In the genomic region with DNA sequence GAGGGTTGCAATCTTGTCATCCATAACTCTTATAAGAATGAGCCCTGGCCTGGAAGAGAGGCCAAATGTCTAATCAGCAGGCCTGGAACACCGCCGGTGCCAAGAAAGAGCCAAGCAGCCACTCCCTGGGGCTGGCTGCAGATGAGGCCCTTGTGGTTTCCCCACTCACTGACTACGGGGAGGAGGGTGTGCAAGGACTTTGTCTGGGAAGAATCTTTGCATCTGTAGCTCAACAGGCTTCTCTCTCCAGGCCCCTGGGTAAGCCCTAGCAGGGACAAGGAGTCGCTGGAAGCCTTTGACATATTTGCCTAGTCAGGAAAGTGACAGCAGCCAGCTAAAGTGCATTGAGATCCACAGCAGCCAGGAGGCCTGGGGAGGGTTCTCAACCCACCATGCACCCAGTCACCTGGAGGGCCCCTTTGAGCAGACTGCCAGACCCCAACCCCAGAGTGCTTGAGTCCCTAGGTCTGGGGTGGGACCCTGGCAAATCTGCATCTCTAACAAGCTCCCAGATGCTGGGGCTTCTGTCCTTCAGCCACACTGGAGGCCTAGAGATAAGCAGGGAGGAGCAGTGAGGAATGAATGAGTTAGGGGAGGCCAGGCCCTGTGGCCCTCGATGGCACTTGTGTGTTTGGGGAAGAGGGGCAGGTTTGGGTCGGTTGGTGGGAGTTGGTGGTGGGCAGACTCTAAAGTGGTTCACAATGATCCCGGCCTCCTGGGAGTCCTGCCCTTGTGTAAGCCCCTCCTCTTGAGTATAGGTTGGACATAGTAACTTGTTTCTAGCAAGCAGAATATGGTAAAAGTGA, we compare ENCODE assay signal across 20 cellular contexts. TPM values are rescaled to one million over a fixed set of nuclear protein-coding genes. Genes with fewer than 3 reads are reported as not detected.
A peak's percentile ranks its signal among the peaks of the same experiment; 100 is the strongest.
DNase-seq lines count a peak whose midpoint lies in the region; ATAC-seq and TF ChIP-seq lines count a peak whose summit lies in the region.
"Had no signal": no experiment of that assay in that cellular context is flagged by ENCODE, and none has a peak within 500 bp of the region (broad histone marks: within the 10 kb centered on the region; RNA-seq: fewer than 3 reads in every experiment).

No MANE protein-coding gene starts in this region.

- CTCF ChIA-PET in PC-9 (lab: Charles Lee), result no interaction called here

- no peaks in the 10 kb centered on the region for H3K27me3 Mint-ChIP-seq in CD4-positive, CD25-positive, alpha-beta regulatory T cell
- H3K27me3 Mint-ChIP-seq: activated CD4-positive, alpha-beta memory T cell treated with anti-CD3 and anti-CD28 coated beads, Interleukin-2, amount 10 ng/mL, durations not matched to agents 7 days and 5 days had no signal

- no peak overlapping the region for H3K27ac ChIP-seq in CD4-positive, CD25-positive, alpha-beta regulatory T cell (ENCODE audit: insufficient read depth, low read length, poor library complexity, severe bottlenecking)
- H3K27ac ChIP-seq in osteoblast (ENCODE audit: low read depth, low read length) (no peak overlapping the region), PC-9 (no peak overlapping the region), vagina (no peak overlapping the region)
- H3K27ac ChIP-seq: gastroesophageal sphincter, pancreas, upper lobe of left lung had no signal

- no peak for DNase-seq in CD4-positive, CD25-positive, alpha-beta regulatory T cell
- DNase-seq in NB4 (ENCODE audit: low read depth), result peak; percentile 76
- DNase-seq in fibroblast of the aortic adventitia (ENCODE audit: low read depth), result peak; percentile 67
- DNase-seq in osteoblast (ENCODE audit: insufficient read length, low spot score, missing footprints), result no peak
- DNase-seq in PC-9, result no peak
- DNase-seq in vagina (ENCODE audit: extremely low spot score in 2 of 2), result no peak
- DNase-seq: activated CD4-positive, alpha-beta memory T cell treated with anti-CD3 and anti-CD28 coated beads, Interleukin-2, amount 10 ng/mL, durations not matched to agents 7 days and 5 days; AML-193; DND-41; immature natural killer cell; midbrain; NCI-H1417 treated with DMSO at 0.1 percent for 48 hours; NCI-H526 had no signal

- no peaks in the 10 kb centered on the region for H3F3A ChIP-seq in PC-9 (ENCODE audit: insufficient read depth, low read depth)

- no peaks in the 10 kb centered on the region for H3K9me2 ChIP-seq in PC-9 (ENCODE audit: insufficient read depth)

- no peaks in the 10 kb centered on the region for H3K27me3 ChIP-seq in CD4-positive, CD25-positive, alpha-beta regulatory T cell (ENCODE audit: control insufficient read depth, insufficient read depth, low read length)
- H3K27me3 ChIP-seq in osteoblast (ENCODE audit: insufficient read depth, low read length) (no peaks in the 10 kb centered on the region), PC-9 (ENCODE audit: insufficient read depth, low read depth) (peaks cover 49% of the 10 kb centered on the region), vagina (no peaks in the 10 kb centered on the region)
- H3K27me3 ChIP-seq: gastroesophageal sphincter, pancreas, upper lobe of left lung had no signal

- H3K9me3 ChIP-seq in CD4-positive, CD25-positive, alpha-beta regulatory T cell (ENCODE audit: control insufficient read depth in 2 of 2, low read length in 2 of 2), result no peaks in the 10 kb centered on the region
- no peaks in the 10 kb centered on the region for H3K9me3 ChIP-seq in osteoblast (ENCODE audit: low read depth, low read length)
- H3K9me3 ChIP-seq in PC-9 (ENCODE audit: insufficient read depth, low read depth), result no peaks in the 10 kb centered on the region
- no peaks in the 10 kb centered on the region for H3K9me3 ChIP-seq in vagina
- H3K9me3 ChIP-seq: gastroesophageal sphincter, pancreas, upper lobe of left lung had no signal

- TF ChIP-seq CTCF in NB4 (IDR thresholded peaks at IDR 0.05; ENCODE audit: low read depth, low read length) (no peak), fibroblast of the aortic adventitia (IDR thresholded peaks at IDR 0.05; ENCODE audit: insufficient read depth, low read length) (no peak), osteoblast (IDR thresholded peaks at IDR 0.05; ENCODE audit: extremely low read depth, low read depth, low read length) (no peak), PC-9 (conservative IDR thresholded peaks at IDR 0.05) (no peak), vagina (IDR thresholded peaks at IDR 0.05) (no peak)

- H3K9me3 Mint-ChIP-seq in CD4-positive, CD25-positive, alpha-beta regulatory T cell, result peaks cover 0 to 1% (median 0%) of the 10 kb centered on the region in 7 donors
- H3K9me3 Mint-ChIP-seq: activated CD4-positive, alpha-beta memory T cell treated with anti-CD3 and anti-CD28 coated beads, Interleukin-2, amount 10 ng/mL, durations not matched to agents 7 days and 5 days; immature natural killer cell had no signal

- H3K27ac Mint-ChIP-seq in CD4-positive, CD25-positive, alpha-beta regulatory T cell, result peak overlapping the region in 2 of 3 donors; percentile 42 to 69
- H3K27ac Mint-ChIP-seq: activated CD4-positive, alpha-beta memory T cell treated with anti-CD3 and anti-CD28 coated beads, Interleukin-2, amount 10 ng/mL, durations not matched to agents 7 days and 5 days had no signal

- H3K79me2 ChIP-seq in osteoblast (ENCODE audit: insufficient read depth, low read length) (no peaks in the 10 kb centered on the region), PC-9 (ENCODE audit: low read depth) (no peaks in the 10 kb centered on the region)

- H3K4me2 ChIP-seq in osteoblast (ENCODE audit: insufficient read depth, low read length), result no peak overlapping the region
- H3K4me2 ChIP-seq in PC-9, result no peak overlapping the region

- BruUV-seq in PC-9 (replicated peaks; lab: Mats Ljungman, UMichigan), result no TSS peak

- POLR2A ChIA-PET in PC-9 (lab: Charles Lee; ENCODE audit: unreplicated experiment), result no interaction called here

- H4K20me1 ChIP-seq in osteoblast (ENCODE audit: insufficient read depth, low read length), result no peaks in the 10 kb centered on the region
- H4K20me1 ChIP-seq in PC-9 (ENCODE audit: insufficient read depth), result no peaks in the 10 kb centered on the region

- H2AFZ ChIP-seq in osteoblast (ENCODE audit: low read length) (peak overlapping the region; percentile 35), PC-9 (no peak overlapping the region)

- peaks cover 10% of the 10 kb centered on the region for H3K4me1 ChIP-seq in CD4-positive, CD25-positive, alpha-beta regulatory T cell (ENCODE audit: control insufficient read depth, insufficient read depth, low read length, poor library complexity, severe bottlenecking)
- H3K4me1 ChIP-seq in osteoblast (ENCODE audit: insufficient read depth, low read length), result peaks cover 11% of the 10 kb centered on the region
- no peaks in the 10 kb centered on the region for H3K4me1 ChIP-seq in PC-9 (replicated peaks; ENCODE audit: insufficient read depth)
- no peaks in the 10 kb centered on the region for H3K4me1 ChIP-seq in vagina
- H3K4me1 ChIP-seq: gastroesophageal sphincter, pancreas had no signal

- no peak for ATAC-seq in CD4-positive, CD25-positive, alpha-beta regulatory T cell (ENCODE audit: low read depth in 2 of 2)
- ATAC-seq in HG02588 (IDR thresholded peaks at IDR 0.05; ENCODE audit: unreplicated experiment), result no peak
- no peak for ATAC-seq in GM19351 (IDR thresholded peaks at IDR 0.05; ENCODE audit: unreplicated experiment)
- ATAC-seq: gastroesophageal sphincter, GM12878, pancreas had no signal

- intact Hi-C loops in PC-9 (cut with micrococcal nuclease; ENCODE audit: unreplicated experiment) (no loop called here), vagina (cut with DNase I) (loop anchor here (5.0 kb wide), 1 partner anchor 126 kb away; no protein-coding TSS in a partner anchor)

- peaks cover 0 to 35% (median 10%) of the 10 kb centered on the region in 4 donors for H3K4me1 Mint-ChIP-seq in CD4-positive, CD25-positive, alpha-beta regulatory T cell

- H3K36me3 ChIP-seq in CD4-positive, CD25-positive, alpha-beta regulatory T cell (ENCODE audit: control insufficient read depth, insufficient read depth, low read length), result no peaks in the 10 kb centered on the region
- H3K36me3 ChIP-seq in osteoblast (ENCODE audit: insufficient read depth, low read length) (no peaks in the 10 kb centered on the region), PC-9 (ENCODE audit: low read depth) (no peaks in the 10 kb centered on the region), vagina (no peaks in the 10 kb centered on the region)
- H3K36me3 ChIP-seq: gastroesophageal sphincter, pancreas, upper lobe of left lung had no signal

- TF ChIP-seq POLR2A in NB4 (IDR thresholded peaks at IDR 0.05; ENCODE audit: extremely low read depth, insufficient read length) (no peak), vagina (IDR thresholded peaks at IDR 0.05) (no peak)

- no peak overlapping the region for H3K4me3 ChIP-seq in CD4-positive, CD25-positive, alpha-beta regulatory T cell (ENCODE audit: low read depth, low read length)
- peak overlapping the region; percentile 5 for H3K4me3 ChIP-seq in NB4 (ENCODE audit: low read depth, low read length)
- H3K4me3 ChIP-seq in fibroblast of the aortic adventitia (ENCODE audit: low read depth, low read length), result no peak overlapping the region
- H3K4me3 ChIP-seq in osteoblast (ENCODE audit: insufficient read depth, low read length), result no peak overlapping the region
- no peak overlapping the region for H3K4me3 ChIP-seq in PC-9
- no peak overlapping the region for H3K4me3 ChIP-seq in vagina
- H3K4me3 ChIP-seq: gastroesophageal sphincter, GM12878, pancreas, upper lobe of left lung had no signal

- H3K4me3 Mint-ChIP-seq in CD4-positive, CD25-positive, alpha-beta regulatory T cell, result no peak overlapping the region
- H3K4me3 Mint-ChIP-seq: activated CD4-positive, alpha-beta memory T cell treated with anti-CD3 and anti-CD28 coated beads, Interleukin-2, amount 10 ng/mL, durations not matched to agents 7 days and 5 days had no signal

- H3K36me3 Mint-ChIP-seq in CD4-positive, CD25-positive, alpha-beta regulatory T cell, result no peaks in the 10 kb centered on the region

RNA-seq across cellular contexts. Expression of gene LRTM2, which starts 13.9 kb away (rescaled TPM):
- not detected for total RNA-seq in CD4-positive, CD25-positive, alpha-beta regulatory T cell
- not detected for polyA plus RNA-seq in CD4-positive, CD25-positive, alpha-beta regulatory T cell
- total RNA-seq in fibroblast of the aortic adventitia (ENCODE audit: low replicate concordance) (not detected in 2 replicates), osteoblast (not detected in 2 replicates), PC-9 (2021) (not detected in 2 replicates), vagina (not detected)
- total RNA-seq: activated CD4-positive, alpha-beta memory T cell treated with anti-CD3 and anti-CD28 coated beads, Interleukin-2, amount 10 ng/mL, durations not matched to agents 7 days and 5 days; gastroesophageal sphincter; GM12878; pancreas; T-helper 1 cell treated with Interleukin-12 subunit alpha and Interleukin-12 subunit beta and Interleukin-4 antibody, amounts not matched to agents 30 ng/mL and 1 ng/mL, for 36 hours; upper lobe of left lung had no signal
- polyA plus RNA-seq: immature natural killer cell, pancreas had no signal

Comparison
In these comparisons a context has a peak if more than half of its experiments do, and no peak if none do; other contexts are left out.
1. DNase-seq: peak in NB4 (single experiment) and fibroblast of the aortic adventitia (single experiment); none in CD4-positive, CD25-positive, alpha-beta regulatory T cell (0 of 3), osteoblast (single experiment), PC-9 (0 of 2) and vagina (0 of 2).